In the genomic region with DNA sequence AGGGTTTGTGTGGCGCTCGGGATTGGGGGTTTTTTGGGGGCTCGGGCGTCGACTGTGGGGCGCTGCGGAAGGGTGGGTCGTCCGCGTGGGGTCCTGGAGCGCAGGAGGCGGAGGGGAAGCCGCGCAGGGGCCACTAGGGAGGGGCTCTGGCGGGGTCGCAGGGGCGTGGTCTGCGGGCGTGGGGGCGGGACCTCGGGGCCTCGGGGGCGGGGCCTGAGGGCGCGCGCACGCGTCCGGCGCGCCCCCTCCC, we compare ENCODE assay signal across 8 cellular contexts. TPM values are rescaled to one million over a fixed set of nuclear protein-coding genes. Genes with fewer than 3 reads are reported as not detected.
DNase-seq lines count a peak whose midpoint lies in the region; ATAC-seq and TF ChIP-seq lines count a peak whose summit lies in the region.
"Not testable (repeated sequence)": the region's sequence is repeated elsewhere in the genome, so short reads cannot be mapped to it uniquely, and the experiment has no call there.

A gene (plus strand): TSS at position 228 of the 250 bp plus-strand sequence. CDS start 45,754 bp downstream, outside the sequence.

- peaks cover 19% of the 10 kb centered on the region for H3K27me3 Mint-ChIP-seq in activated CD4-positive, alpha-beta T cell treated with anti-CD3 and anti-CD28 coated beads, Interleukin-2, amount 10 ng/mL, durations not matched to agents 7 days and 5 days
- H3K27me3 Mint-ChIP-seq in type B pancreatic cell, result not testable (repeated sequence)

- DNase-seq in EH (ENCODE audit: low read depth), result peak; percentile 59
- DNase-seq in Karpas-422, result peak; percentile 69
- DNase-seq in activated CD4-positive, alpha-beta T cell treated with anti-CD3 and anti-CD28 coated beads, Interleukin-2, amount 10 ng/mL, durations not matched to agents 7 days and 5 days, result peak; percentile 41
- DNase-seq in body of pancreas, result peak; percentile 58 to 76 (median 69)
- not testable (repeated sequence) for DNase-seq in mesenteric fat pad (ENCODE audit: low spot score); smooth muscle cell (lab: John Stamatoyannopoulos, UW; ENCODE audit: unreplicated experiment)
- DNase-seq in type B pancreatic cell (ENCODE audit: extremely low spot score, unreplicated experiment), result peak; percentile 87

- not testable (repeated sequence) for H3K27me3 ChIP-seq in Karpas-422 (ENCODE audit: low read length); body of pancreas; gastroesophageal sphincter; smooth muscle cell (ENCODE audit: low read depth)

- H3F3A ChIP-seq in smooth muscle cell (ENCODE audit: low read depth), result not testable (repeated sequence)

- intact Hi-C loops in body of pancreas (cut with DNase I), result not testable (repeated sequence)

- H4K20me1 ChIP-seq in Karpas-422 (ENCODE audit: insufficient read depth, low read depth, low read length), result 0 out of 2 replicates have a peak, but pooled peaks cover 14% of the 10 kb centered on the region
- H4K20me1 ChIP-seq in smooth muscle cell (ENCODE audit: low read depth), result peaks cover 37% of the 10 kb centered on the region

- H3K36me3 Mint-ChIP-seq in activated CD4-positive, alpha-beta T cell treated with anti-CD3 and anti-CD28 coated beads, Interleukin-2, amount 10 ng/mL, durations not matched to agents 7 days and 5 days (ENCODE audit: low read depth); type B pancreatic cell: not testable (repeated sequence)

- TF ChIP-seq EP300 in gastroesophageal sphincter (IDR thresholded peaks at IDR 0.05), result not testable (repeated sequence)

- not testable (repeated sequence) for H3K9me3 ChIP-seq in Karpas-422 (ENCODE audit: low read length); body of pancreas; gastroesophageal sphincter; smooth muscle cell (replicated peaks; ENCODE audit: low read depth)

- H3K4me3 ChIP-seq in Karpas-422 (ENCODE audit: low read length) (peak within 1 kb of the TSS; percentile 71), body of pancreas (peak within 1 kb of the TSS; percentile 79 to 96), gastroesophageal sphincter (peak within 1 kb of the TSS; percentile 72 to 99), smooth muscle cell (peak within 1 kb of the TSS; percentile 87)

- H3K4me3 Mint-ChIP-seq in activated CD4-positive, alpha-beta T cell treated with anti-CD3 and anti-CD28 coated beads, Interleukin-2, amount 10 ng/mL, durations not matched to agents 7 days and 5 days, result peak within 1 kb of the TSS; percentile 72
- peak within 1 kb of the TSS; percentile 93 for H3K4me3 Mint-ChIP-seq in type B pancreatic cell

- H3K27ac ChIP-seq in Karpas-422 (ENCODE audit: low read length), result not testable (repeated sequence)
- H3K27ac ChIP-seq in body of pancreas (peak within 1 kb of the TSS; percentile 48 to 92 (median 88)), gastroesophageal sphincter (peak within 1 kb of the TSS; percentile 12 to 92 (median 90)), smooth muscle cell (ENCODE audit: low read depth) (peak within 1 kb of the TSS; percentile 48)

- H3K36me3 ChIP-seq in Karpas-422 (ENCODE audit: insufficient read depth, low read length); body of pancreas (replicated peaks in 1 of 2; ENCODE audit: insufficient read depth in 1 of 2, low read depth in 2 of 2); gastroesophageal sphincter; smooth muscle cell (ENCODE audit: low read depth): not testable (repeated sequence)

- TF ChIP-seq POLR2A in body of pancreas (IDR thresholded peaks at IDR 0.05); gastroesophageal sphincter (IDR thresholded peaks at IDR 0.05): not testable (repeated sequence)

- H2AFZ ChIP-seq in Karpas-422 (ENCODE audit: low read length) (peak within 1 kb of the TSS; percentile 84; the same call in 1 of the 2 replicates), smooth muscle cell (ENCODE audit: low read depth) (peak within 1 kb of the TSS; percentile 28)

- peak within 1 kb of the TSS; percentile 80 for H3K9ac ChIP-seq in Karpas-422 (ENCODE audit: low read length)
- H3K9ac ChIP-seq in smooth muscle cell (ENCODE audit: low read depth), result peak within 1 kb of the TSS; percentile 85

- not testable (repeated sequence) for H3K4me1 ChIP-seq in Karpas-422 (ENCODE audit: low read length); smooth muscle cell (ENCODE audit: low read depth)
- H3K4me1 ChIP-seq in body of pancreas (peaks cover 31% of the 10 kb centered on the region), gastroesophageal sphincter (peaks cover 0 to 32% (median 11%) of the 10 kb centered on the region in 3 donors)

- peak within 1 kb of the TSS; percentile 91 for H3K4me2 ChIP-seq in Karpas-422 (ENCODE audit: low read depth, low read length, poor library complexity, severe bottlenecking)
- peak within 1 kb of the TSS; percentile 94 for H3K4me2 ChIP-seq in smooth muscle cell

- not testable (repeated sequence) for H3K27ac Mint-ChIP-seq in activated CD4-positive, alpha-beta T cell treated with anti-CD3 and anti-CD28 coated beads, Interleukin-2, amount 10 ng/mL, durations not matched to agents 7 days and 5 days
- H3K27ac Mint-ChIP-seq in type B pancreatic cell, result peak within 1 kb of the TSS; percentile 83

- not testable (repeated sequence) for TF ChIP-seq CTCF in body of pancreas (IDR thresholded peaks at IDR 0.05); smooth muscle cell (IDR thresholded peaks at IDR 0.05; ENCODE audit: borderline replicate concordance, insufficient read depth, poor library complexity, severe bottlenecking); type B pancreatic cell (conservative IDR thresholded peaks at IDR 0.05)
- TF ChIP-seq CTCF in gastroesophageal sphincter (IDR thresholded peaks at IDR 0.05), result peak in 1 of 4 experiments; percentile 61

- not testable (repeated sequence) for H3K9me2 ChIP-seq in Karpas-422 (replicated peaks; ENCODE audit: insufficient read depth, low read length)

- CTCF ChIA-PET in activated CD4-positive, alpha-beta T cell treated with anti-CD3 and anti-CD28 coated beads, Interleukin-2, amount 10 ng/mL, durations not matched to agents 7 days and 5 days (lab: Charles Lee), result interaction anchor here (1.0 kb wide), 1 partner anchor 19 kb away, joined by 3 read pairs; no protein-coding TSS in a partner anchor

- no CpG with 5 or more reads among the region's 31 CpGs for WGBS in body of pancreas, 2 donors
- no CpG with 5 or more reads among the region's 31 CpGs for WGBS in gastroesophageal sphincter (ENCODE audit: low coverage in 1 of 2), 2 donors
- WGBS in smooth muscle cell (ENCODE audit: low lambda C conversion rate), result no CpG with 5 or more reads among the region's 31 CpGs

- H3K9me3 Mint-ChIP-seq in activated CD4-positive, alpha-beta T cell treated with anti-CD3 and anti-CD28 coated beads, Interleukin-2, amount 10 ng/mL, durations not matched to agents 7 days and 5 days; type B pancreatic cell: not testable (repeated sequence)

- H3K4me1 Mint-ChIP-seq in activated CD4-positive, alpha-beta T cell treated with anti-CD3 and anti-CD28 coated beads, Interleukin-2, amount 10 ng/mL, durations not matched to agents 7 days and 5 days, result not testable (repeated sequence)
- H3K4me1 Mint-ChIP-seq in type B pancreatic cell (ENCODE audit: unreplicated experiment), result peaks cover 13% of the 10 kb centered on the region

- ATAC-seq in body of pancreas (peak; percentile 87), gastroesophageal sphincter (peak; percentile 87)

- H3K79me2 ChIP-seq in Karpas-422 (ENCODE audit: low read length), result not testable (repeated sequence)
- peaks cover 46% of the 10 kb centered on the region for H3K79me2 ChIP-seq in smooth muscle cell (ENCODE audit: low read depth)

- POLR2A ChIA-PET in activated CD4-positive, alpha-beta T cell treated with anti-CD3 and anti-CD28 coated beads, Interleukin-2, amount 10 ng/mL, durations not matched to agents 7 days and 5 days (lab: Charles Lee), result not testable (repeated sequence)

RNA-seq across cellular contexts. Expression of the gene that starts here (rescaled TPM):
- 5.4 and 17.6 TPM in 2 replicates for total RNA-seq in Karpas-422 (2014; rRNA removed; shearing (Covaris generic); ENCODE audit: low replicate concordance)
- total RNA-seq in activated CD4-positive, alpha-beta T cell treated with anti-CD3 and anti-CD28 coated beads, Interleukin-2, amount 10 ng/mL, durations not matched to agents 7 days and 5 days, result 1 to 10 TPM; 1.8 to 2.1 TPM
- total RNA-seq in body of pancreas (10 to 100 TPM; 32.7 to 46.5 TPM), gastroesophageal sphincter (100 to 1,000 TPM in 1 of 4 donors, 10 to 100 TPM in 3; 30.7 to 156 (median 45.1) TPM), mesenteric fat pad (45.1 TPM), smooth muscle cell (27.6 and 35.4 TPM in 2 replicates), type B pancreatic cell (ENCODE audit: low replicate concordance) (53.9 and 56.7 TPM in 2 replicates)
- 46.7 and 61.2 TPM in 2 replicates for polyA plus RNA-seq in smooth muscle cell
